Comparison of ENCODE assay signal across 24 cellular contexts in genomic region chr1:47201179-47201578, GRCh38. TPM values are rescaled to one million over a fixed set of nuclear protein-coding genes. Genes with fewer than 3 reads are reported as not detected.
DNase-seq lines count a peak whose midpoint lies in the region; ATAC-seq and TF ChIP-seq lines count a peak whose summit lies in the region.
"Had no signal": no experiment of that assay in that cellular context is flagged by ENCODE, and none has a peak within 500 bp of the region (broad histone marks: within the 10 kb centered on the region; RNA-seq: fewer than 3 reads in every experiment).

No MANE protein-coding gene starts in this region.

- H3K36me3 Mint-ChIP-seq in nephron progenitor cell (ENCODE audit: low read depth) (no peaks in the 10 kb centered on the region), T-cell (no peaks in the 10 kb centered on the region)
- H3K36me3 Mint-ChIP-seq: activated naive CD8-positive, alpha-beta T cell treated with anti-CD3 and anti-CD28 coated beads, Interleukin-2, amount 10 ng/mL, durations not matched to agents 7 days and 5 days; brain; CD8-positive, alpha-beta memory T cell; naive thymus-derived CD8-positive, alpha-beta T cell; stimulated activated naive B cell treated with anti-CD40 and anti-IgM and Interleukin-4, amounts not matched to agents 10 μg/mL and 1 μg/mL and 100 μg/mL, for 72 hours had no signal

- H3K36me3 ChIP-seq in MG63: no peaks in the 10 kb centered on the region
- H3K36me3 ChIP-seq in adrenal gland (replicated peaks in 1 of 2): no peaks in the 10 kb centered on the region
- H3K36me3 ChIP-seq: gastroesophageal sphincter had no signal

- H3K27me3 Mint-ChIP-seq in nephron progenitor cell (ENCODE audit: low read depth, poor library complexity) (peaks cover 55% of the 10 kb centered on the region), T-cell (peaks cover 38 to 40% of the 10 kb centered on the region in 2 donors)

- intact Hi-C loops in adrenal gland (cut with DNase I): no loop called here

- no peak for ATAC-seq in T-cell (replicated peaks in 1 of 4)
- ATAC-seq in left lobe of liver: no peak
- ATAC-seq: gastroesophageal sphincter; naive thymus-derived CD8-positive, alpha-beta T cell; stimulated activated naive B cell treated with anti-CD40 and anti-IgM and Interleukin-4, amounts not matched to agents 10 μg/mL and 1 μg/mL and 100 μg/mL, for 72 hours had no signal

- POLR2A ChIA-PET in T-cell (lab: Charles Lee): no interaction called here

- peaks cover 23% of the 10 kb centered on the region for H3K9me3 Mint-ChIP-seq in nephron progenitor cell
- H3K9me3 Mint-ChIP-seq in T-cell: peaks cover 0 to 4% (median 0%) of the 10 kb centered on the region in 3 donors
- H3K9me3 Mint-ChIP-seq: stimulated activated naive B cell treated with anti-CD40 and anti-IgM and Interleukin-4, amounts not matched to agents 10 μg/mL and 1 μg/mL and 100 μg/mL, for 72 hours had no signal

- H3K4me3 Mint-ChIP-seq in nephron progenitor cell (no peak overlapping the region), T-cell (no peak overlapping the region)
- H3K4me3 Mint-ChIP-seq: activated naive CD8-positive, alpha-beta T cell treated with anti-CD3 and anti-CD28 coated beads, Interleukin-2, amount 10 ng/mL, durations not matched to agents 7 days and 5 days; brain; CD8-positive, alpha-beta memory T cell; H9; naive thymus-derived CD8-positive, alpha-beta T cell; stimulated activated naive B cell treated with anti-CD40 and anti-IgM and Interleukin-4, amounts not matched to agents 10 μg/mL and 1 μg/mL and 100 μg/mL, for 72 hours had no signal

- peak; percentile 73 for DNase-seq in AG20443 (ENCODE audit: low spot score)
- DNase-seq in MG63: peak; percentile 28
- DNase-seq in dermis blood vessel endothelial cell: peak; percentile 47
- DNase-seq in nephron progenitor cell: peak; percentile 36
- DNase-seq in adrenal gland: no peak
- no peak for DNase-seq in T-cell
- DNase-seq in left lobe of liver (ENCODE audit: low spot score): no peak
- DNase-seq: activated CD4-positive, alpha-beta T cell treated with anti-CD3 and anti-CD28 coated beads for 48 hours; activated naive CD8-positive, alpha-beta T cell treated with anti-CD3 and anti-CD28 coated beads, Interleukin-2, amount 10 ng/mL, durations not matched to agents 7 days and 5 days; CD8-positive, alpha-beta memory T cell; H9; Karpas-422; mesendoderm; naive thymus-derived CD8-positive, alpha-beta T cell; NCI-H1092 treated with DMSO at 0.1 percent for 48 hours; NCI-H2081; stimulated activated CD4-positive, alpha-beta T cell treated with anti-CD3 and anti-CD28 coated beads, Interleukin-2, amount 100 ng/mL, for 24 hours; stimulated activated naive B cell treated with anti-CD40 and anti-IgM and Interleukin-4, amounts not matched to agents 10 μg/mL and 1 μg/mL and 100 μg/mL, for 72 hours; SW 1271; testis had no signal

- no peaks in the 10 kb centered on the region; the same call in 1 of the 2 replicates for H3K27me3 ChIP-seq in MG63
- H3K27me3 ChIP-seq in adrenal gland: no peaks in the 10 kb centered on the region
- H3K27me3 ChIP-seq: testis had no signal

- H3K4me1 Mint-ChIP-seq in nephron progenitor cell (peaks cover 8% of the 10 kb centered on the region), T-cell (peaks cover 0 to 6% (median 4%) of the 10 kb centered on the region in 3 donors)
- H3K4me1 Mint-ChIP-seq: activated naive CD8-positive, alpha-beta T cell treated with anti-CD3 and anti-CD28 coated beads, Interleukin-2, amount 10 ng/mL, durations not matched to agents 7 days and 5 days; H9; naive thymus-derived CD8-positive, alpha-beta T cell had no signal

- CTCF ChIA-PET in T-cell (lab: Charles Lee): interaction anchor here in 1 of 2 donors (1.1 kb wide), 1 partner anchor 9 kb away, joined by 3 read pairs; no protein-coding TSS in a partner anchor

- H3K27ac ChIP-seq in adrenal gland: no peak overlapping the region
- H3K27ac ChIP-seq: gastroesophageal sphincter, parathyroid adenoma, testis had no signal

- 44 to 56% (median 50%) methylated on average over 4 of the region's 4 CpGs for WGBS in adrenal gland, 4 donors

- no peaks in the 10 kb centered on the region for H3K4me1 ChIP-seq in adrenal gland (replicated peaks in 1 of 2)
- H3K4me1 ChIP-seq: gastroesophageal sphincter, parathyroid adenoma, testis had no signal

- H3K4me3 ChIP-seq in MG63: no peak overlapping the region
- no peak overlapping the region for H3K4me3 ChIP-seq in adrenal gland
- H3K4me3 ChIP-seq: gastroesophageal sphincter, testis had no signal

- H3K9me3 ChIP-seq in MG63 (no peaks in the 10 kb centered on the region), adrenal gland (replicated peaks in 1 of 3) (no peaks in the 10 kb centered on the region)
- H3K9me3 ChIP-seq: testis had no signal

- no peak for TF ChIP-seq CTCF in nephron progenitor cell (IDR thresholded peaks at IDR 0.05)
- no peak for TF ChIP-seq CTCF in adrenal gland (IDR thresholded peaks at IDR 0.05)

- TF ChIP-seq POLR2A in adrenal gland (IDR thresholded peaks at IDR 0.05): no peak

- H3K27ac Mint-ChIP-seq in nephron progenitor cell (no peak overlapping the region), T-cell (no peak overlapping the region)
- H3K27ac Mint-ChIP-seq: activated naive CD8-positive, alpha-beta T cell treated with anti-CD3 and anti-CD28 coated beads, Interleukin-2, amount 10 ng/mL, durations not matched to agents 7 days and 5 days; brain; CD8-positive, alpha-beta memory T cell; H9; naive thymus-derived CD8-positive, alpha-beta T cell; stimulated activated naive B cell treated with anti-CD40 and anti-IgM and Interleukin-4, amounts not matched to agents 10 μg/mL and 1 μg/mL and 100 μg/mL, for 72 hours had no signal

RNA-seq across cellular contexts. Expression of gene PDZK1IP1, which starts 11.3 kb away (rescaled TPM):
- total RNA-seq in MG63 (2014; rRNA removed; shearing (Covaris generic); ENCODE audit: low replicate concordance): not detected in 2 replicates
- 0.42 and 1.0 TPM in 2 replicates for total RNA-seq in dermis blood vessel endothelial cell
- total RNA-seq in adrenal gland: 10 to 100 TPM in 3 of 8 donors, 1 to 10 TPM in 5; 1.8 to 16.9 (median 4.7) TPM
- polyA plus RNA-seq in adrenal gland: 1 to 10 TPM; 1.5 to 3.9 (median 3.7) TPM
- total RNA-seq in T-cell: not detected
- total RNA-seq in left lobe of liver: 1.3 TPM
- total RNA-seq: activated naive CD8-positive, alpha-beta T cell treated with anti-CD3 and anti-CD28 coated beads, Interleukin-2, amount 10 ng/mL, durations not matched to agents 7 days and 5 days; CD8-positive, alpha-beta memory T cell; H9; naive thymus-derived CD8-positive, alpha-beta T cell; NCI-H460 had no signal
- polyA plus RNA-seq: CD8-positive, alpha-beta memory T cell; naive thymus-derived CD8-positive, alpha-beta T cell had no signal

RNA-seq across cellular contexts. Expression of gene TAL1, which starts 30.8 kb away (rescaled TPM):
- not detected in 2 replicates for total RNA-seq in MG63 (2014; rRNA removed; shearing (Covaris generic); ENCODE audit: low replicate concordance)
- 61.1 and 84.5 TPM in 2 replicates for total RNA-seq in dermis blood vessel endothelial cell
- total RNA-seq in adrenal gland: 1 to 10 TPM; 1.2 to 6.0 (median 2.8) TPM
- polyA plus RNA-seq in adrenal gland: 10 to 100 TPM in 1 of 3 donors, 1 to 10 TPM in 2; 2.9 to 13.4 (median 5.4) TPM
- total RNA-seq in T-cell: under 1 TPM; 0.28 to 0.85 (median 0.44) TPM
- 1.9 TPM for total RNA-seq in left lobe of liver
- total RNA-seq: activated naive CD8-positive, alpha-beta T cell treated with anti-CD3 and anti-CD28 coated beads, Interleukin-2, amount 10 ng/mL, durations not matched to agents 7 days and 5 days; CD8-positive, alpha-beta memory T cell; H9; naive thymus-derived CD8-positive, alpha-beta T cell; NCI-H460 had no signal
- polyA plus RNA-seq: CD8-positive, alpha-beta memory T cell; naive thymus-derived CD8-positive, alpha-beta T cell had no signal

Comparison
In these comparisons a context has a peak if more than half of its experiments do, and no peak if none do; other contexts are left out.
1. DNase-seq: peak in AG20443 (single experiment), MG63 (single experiment), dermis blood vessel endothelial cell (single experiment) and nephron progenitor cell (single experiment); none in adrenal gland (0 of 7), T-cell (0 of 34) and left lobe of liver (single experiment).